In the genomic region with DNA sequence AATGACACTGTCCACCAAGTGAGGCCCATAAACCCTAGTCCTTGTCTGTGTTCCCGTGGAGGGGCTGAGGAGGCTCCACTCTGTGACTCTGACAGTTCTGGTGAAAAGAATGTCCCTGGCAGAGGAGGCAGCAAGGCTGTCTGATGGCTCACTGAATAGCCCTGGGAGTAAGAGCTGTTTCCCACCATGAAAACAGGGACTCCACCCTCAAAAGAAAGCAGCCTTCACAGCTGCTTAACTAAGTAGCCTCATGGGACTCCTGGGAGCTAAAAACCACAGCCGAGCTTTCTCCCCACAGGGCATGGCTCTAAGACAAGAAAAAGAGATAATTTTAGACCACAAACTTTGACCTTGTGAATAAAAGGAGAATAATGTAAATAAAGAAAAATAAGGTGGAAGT, we compare ENCODE assay signal across 9 cellular contexts.
DNase-seq lines count a peak whose midpoint lies in the region; ATAC-seq and TF ChIP-seq lines count a peak whose summit lies in the region.
"Had no signal": no experiment of that assay in that cellular context is flagged by ENCODE, and none has a peak within 500 bp of the region (broad histone marks: within the 10 kb centered on the region; RNA-seq: fewer than 3 reads in every experiment).

No MANE protein-coding gene starts in this region.

- H3K36me3 Mint-ChIP-seq in chondrocyte (ENCODE audit: low read depth): peaks cover 7% of the 10 kb centered on the region
- H3K36me3 Mint-ChIP-seq in stimulated activated memory B cell treated with anti-CD40 and anti-IgM and Interleukin-4, amounts not matched to agents 10 μg/mL and 1 μg/mL and 100 μg/mL, for 72 hours: no peaks in the 10 kb centered on the region

- DNase-seq in DMS153 (lab: John Stamatoyannopoulos, UW): peak; percentile 16
- no peak for DNase-seq in DMS153 treated with DMSO at 0.1 percent for 48 hours (lab: John Stamatoyannopoulos, UW; ENCODE audit: unreplicated experiment)
- DNase-seq in chondrocyte (ENCODE audit: low spot score): no peak
- no peak for DNase-seq in stimulated activated CD8-positive, alpha-beta memory T cell treated with anti-CD3 and anti-CD28 coated beads, Interleukin-4, amount 100 ng/mL, for 48 hours
- no peak for DNase-seq in stimulated activated CD4-positive, alpha-beta T cell treated with anti-CD3 and anti-CD28 coated beads, Interleukin-4, amount 100 ng/mL, for 4 hours
- DNase-seq: 8988T had no signal

- peak; percentile 34 for ATAC-seq in HG03175 (IDR thresholded peaks at IDR 0.05; ENCODE audit: unreplicated experiment)
- ATAC-seq in stimulated activated memory B cell treated with anti-CD40 and anti-IgM and Interleukin-4, amounts not matched to agents 10 μg/mL and 1 μg/mL and 100 μg/mL, for 72 hours: peak; percentile 53
- no peak for ATAC-seq in HG02840 (IDR thresholded peaks at IDR 0.05; ENCODE audit: low FRiP score, unreplicated experiment)

- no peaks in the 10 kb centered on the region for H3K27me3 Mint-ChIP-seq in chondrocyte (ENCODE audit: low read depth)
- no peaks in the 10 kb centered on the region for H3K27me3 Mint-ChIP-seq in stimulated activated memory B cell treated with anti-CD40 and anti-IgM and Interleukin-4, amounts not matched to agents 10 μg/mL and 1 μg/mL and 100 μg/mL, for 72 hours

- TF ChIP-seq CTCF in chondrocyte (IDR thresholded peaks at IDR 0.05): no peak

- H3K9me3 Mint-ChIP-seq in chondrocyte (ENCODE audit: low read depth): peaks cover 9% of the 10 kb centered on the region
- no peaks in the 10 kb centered on the region for H3K9me3 Mint-ChIP-seq in stimulated activated memory B cell treated with anti-CD40 and anti-IgM and Interleukin-4, amounts not matched to agents 10 μg/mL and 1 μg/mL and 100 μg/mL, for 72 hours

- peaks cover 67% of the 10 kb centered on the region for H3K4me1 Mint-ChIP-seq in chondrocyte (ENCODE audit: low read depth)
- peaks cover 13% of the 10 kb centered on the region for H3K4me1 Mint-ChIP-seq in stimulated activated memory B cell treated with anti-CD40 and anti-IgM and Interleukin-4, amounts not matched to agents 10 μg/mL and 1 μg/mL and 100 μg/mL, for 72 hours

- H3K27ac Mint-ChIP-seq in chondrocyte (ENCODE audit: unreplicated experiment): peak overlapping the region; percentile 93
- H3K27ac Mint-ChIP-seq in stimulated activated memory B cell treated with anti-CD40 and anti-IgM and Interleukin-4, amounts not matched to agents 10 μg/mL and 1 μg/mL and 100 μg/mL, for 72 hours: no peak overlapping the region

- H3K4me3 Mint-ChIP-seq in chondrocyte (ENCODE audit: unreplicated experiment): peak overlapping the region; percentile 47
- no peak overlapping the region for H3K4me3 Mint-ChIP-seq in stimulated activated memory B cell treated with anti-CD40 and anti-IgM and Interleukin-4, amounts not matched to agents 10 μg/mL and 1 μg/mL and 100 μg/mL, for 72 hours
